ENCODE assay signal across 14 cellular contexts in the genomic region with DNA sequence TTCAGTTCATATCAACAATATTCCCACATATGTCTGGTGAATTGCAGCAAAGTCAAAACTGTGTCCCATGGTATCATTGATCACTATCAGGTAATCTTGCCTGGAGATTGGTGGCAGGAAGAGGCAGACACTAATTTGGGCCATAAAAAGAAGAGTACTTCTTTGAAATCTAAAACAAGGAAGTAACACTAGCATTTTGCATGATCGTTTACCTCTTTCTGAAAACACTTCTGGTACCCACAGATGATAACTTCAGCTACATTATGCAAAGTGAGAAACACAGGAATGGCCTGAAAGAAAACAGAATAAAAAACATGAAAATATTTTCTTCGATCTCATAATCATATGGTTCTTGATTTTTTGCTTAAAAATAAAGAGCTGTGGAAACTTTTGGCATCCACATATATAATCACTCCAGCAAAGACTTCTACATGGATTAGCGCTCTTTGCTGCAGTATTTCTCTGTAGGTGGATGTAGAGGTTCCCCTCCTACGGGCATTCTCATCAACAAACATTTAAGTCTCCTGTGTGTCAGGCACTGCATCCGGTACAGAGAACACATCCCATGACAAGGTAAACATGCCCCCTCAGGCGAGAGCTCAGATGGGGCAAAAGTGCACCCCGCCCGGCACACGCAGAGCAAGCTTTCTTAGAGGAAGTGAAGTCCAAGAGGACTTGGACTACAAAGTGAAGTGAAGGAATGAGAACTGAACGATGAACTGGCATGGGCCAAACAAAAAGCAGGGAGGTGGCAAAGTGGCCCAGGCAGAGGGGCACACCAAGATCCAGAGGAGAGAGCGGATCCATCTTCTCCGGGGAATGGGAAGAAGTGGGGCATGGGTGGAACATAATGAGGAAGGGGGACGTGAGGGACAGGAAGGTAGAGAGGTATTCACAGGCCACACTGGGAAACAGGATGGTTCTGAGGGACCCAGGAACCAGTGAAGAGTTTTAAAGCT.
DNase-seq lines count a peak whose midpoint lies in the region; ATAC-seq and TF ChIP-seq lines count a peak whose summit lies in the region.
"Had no signal": no experiment of that assay in that cellular context is flagged by ENCODE, and none has a peak within 500 bp of the region (broad histone marks: within the 10 kb centered on the region; RNA-seq: fewer than 3 reads in every experiment).

No MANE protein-coding gene starts in this region.

- CTCF ChIA-PET in activated CD4-positive, alpha-beta T cell treated with anti-CD3 and anti-CD28 coated beads, Interleukin-2, amount 10 ng/mL, durations not matched to agents 7 days and 5 days (lab: Charles Lee), result interaction anchor here (0.6 to 1.0 kb wide), 2 partner anchors 16 to 555 kb away, joined by 3 read pairs; no protein-coding TSS in a partner anchor
- CTCF ChIA-PET in HEK293 (lab: Yijun Ruan, JAX), result interaction anchor here (0.7 kb wide), 1 partner anchor 31 kb away, joined by 4 read pairs; no protein-coding TSS in a partner anchor

- H3K36me3 Mint-ChIP-seq in activated CD4-positive, alpha-beta T cell treated with anti-CD3 and anti-CD28 coated beads, Interleukin-2, amount 10 ng/mL, durations not matched to agents 7 days and 5 days (ENCODE audit: low read depth), result peaks cover 9% of the 10 kb centered on the region
- H3K36me3 Mint-ChIP-seq in T-helper 1 cell treated with Interleukin-12 subunit alpha and Interleukin-12 subunit beta and Interleukin-4 antibody, amounts not matched to agents 30 μg/mL and 1 μg/mL, for 36 hours (ENCODE audit: low read depth), result peaks cover 6% of the 10 kb centered on the region
- H3K36me3 Mint-ChIP-seq in neural progenitor cell, result peaks cover 10% of the 10 kb centered on the region

- H3K4me3 Mint-ChIP-seq in activated CD4-positive, alpha-beta T cell treated with anti-CD3 and anti-CD28 coated beads, Interleukin-2, amount 10 ng/mL, durations not matched to agents 7 days and 5 days, result no peak overlapping the region
- no peak overlapping the region for H3K4me3 Mint-ChIP-seq in T-helper 1 cell treated with Interleukin-12 subunit alpha and Interleukin-12 subunit beta and Interleukin-4 antibody, amounts not matched to agents 30 μg/mL and 1 μg/mL, for 36 hours
- H3K4me3 Mint-ChIP-seq in neural progenitor cell, result no peak overlapping the region

- no peaks in the 10 kb centered on the region for H3K9me3 ChIP-seq in HEK293 (ENCODE audit: control insufficient read depth, insufficient read depth, low read depth, low read length)
- no peaks in the 10 kb centered on the region for H3K9me3 ChIP-seq in neural progenitor cell (ENCODE audit: low read depth)
- H3K9me3 ChIP-seq in upper lobe of right lung, result no peaks in the 10 kb centered on the region

- H3K79me2 ChIP-seq in neural progenitor cell (ENCODE audit: low read depth), result no peaks in the 10 kb centered on the region
- H3K79me2 ChIP-seq: parathyroid adenoma had no signal

- no peak overlapping the region for H3K9ac ChIP-seq in neural progenitor cell
- H3K9ac ChIP-seq: parathyroid adenoma had no signal

- peak; percentile 13 for DNase-seq in activated CD4-positive, alpha-beta T cell treated with anti-CD3 and anti-CD28 coated beads, Interleukin-2, amount 10 ng/mL, durations not matched to agents 7 days and 5 days
- no peak for DNase-seq in activated CD4-positive, alpha-beta T cell treated with anti-CD3 and anti-CD28 coated beads for 4 hours
- no peak for DNase-seq in neural progenitor cell (ENCODE audit: low spot score)
- no peak for DNase-seq in Right ventricle myocardium inferior (ENCODE audit: missing footprints)
- DNase-seq in upper lobe of right lung, result no peak
- no peak for DNase-seq in AML-193 (lab: John Stamatoyannopoulos, UW)
- DNase-seq: activated CD4-positive, CD25-positive, alpha-beta regulatory T cell; foreskin melanocyte; GOT3; NCI-H446; SHP77 had no signal

- H3K4me1 Mint-ChIP-seq in activated CD4-positive, alpha-beta T cell treated with anti-CD3 and anti-CD28 coated beads, Interleukin-2, amount 10 ng/mL, durations not matched to agents 7 days and 5 days, result peaks cover 28% of the 10 kb centered on the region
- H3K4me1 Mint-ChIP-seq in T-helper 1 cell treated with Interleukin-12 subunit alpha and Interleukin-12 subunit beta and Interleukin-4 antibody, amounts not matched to agents 30 μg/mL and 1 μg/mL, for 36 hours (ENCODE audit: low read depth), result peaks cover 16% of the 10 kb centered on the region
- no peaks in the 10 kb centered on the region for H3K4me1 Mint-ChIP-seq in neural progenitor cell

- H3K27ac ChIP-seq in HEK293 (ENCODE audit: extremely low read depth, low read depth, low read length) (no peak overlapping the region), neural progenitor cell (no peak overlapping the region), upper lobe of right lung (no peak overlapping the region)
- H3K27ac ChIP-seq: parathyroid adenoma had no signal

- no peaks in the 10 kb centered on the region for H3K27me3 Mint-ChIP-seq in activated CD4-positive, alpha-beta T cell treated with anti-CD3 and anti-CD28 coated beads, Interleukin-2, amount 10 ng/mL, durations not matched to agents 7 days and 5 days
- H3K27me3 Mint-ChIP-seq in T-helper 1 cell treated with Interleukin-12 subunit alpha and Interleukin-12 subunit beta and Interleukin-4 antibody, amounts not matched to agents 30 μg/mL and 1 μg/mL, for 36 hours (ENCODE audit: low read depth), result no peaks in the 10 kb centered on the region
- peaks cover 2% of the 10 kb centered on the region for H3K27me3 Mint-ChIP-seq in neural progenitor cell (ENCODE audit: insufficient read depth, low read depth)

- no peaks in the 10 kb centered on the region for H3F3A ChIP-seq in neural progenitor cell (ENCODE audit: low read depth)

- H4K20me1 ChIP-seq in neural progenitor cell (ENCODE audit: low read depth), result no peaks in the 10 kb centered on the region

- TF ChIP-seq CTCF in HEK293 (tag by site-specific recombination; IDR thresholded peaks at IDR 0.05) (no peak), neural progenitor cell (IDR thresholded peaks at IDR 0.05) (no peak), upper lobe of right lung (IDR thresholded peaks at IDR 0.05) (no peak)

- H3K27me3 ChIP-seq in neural progenitor cell, result no peaks in the 10 kb centered on the region
- H3K27me3 ChIP-seq in upper lobe of right lung, result no peaks in the 10 kb centered on the region

- peaks cover 2% of the 10 kb centered on the region for H3K9me3 Mint-ChIP-seq in activated CD4-positive, alpha-beta T cell treated with anti-CD3 and anti-CD28 coated beads, Interleukin-2, amount 10 ng/mL, durations not matched to agents 7 days and 5 days
- H3K9me3 Mint-ChIP-seq in T-helper 1 cell treated with Interleukin-12 subunit alpha and Interleukin-12 subunit beta and Interleukin-4 antibody, amounts not matched to agents 30 μg/mL and 1 μg/mL, for 36 hours, result no peaks in the 10 kb centered on the region
- H3K9me3 Mint-ChIP-seq in neural progenitor cell, result no peaks in the 10 kb centered on the region

- POLR2A ChIA-PET in activated CD4-positive, alpha-beta T cell treated with anti-CD3 and anti-CD28 coated beads, Interleukin-2, amount 10 ng/mL, durations not matched to agents 7 days and 5 days (lab: Charles Lee), result no interaction called here
- POLR2A ChIA-PET in HEK293 (lab: Yijun Ruan, JAX), result interaction anchor here (0.6 kb wide), 1 partner anchor 483 kb away, joined by 6 read pairs; no protein-coding TSS in a partner anchor

- H3K4me1 ChIP-seq in HEK293 (ENCODE audit: control insufficient read depth, insufficient read depth, low read length) (no peaks in the 10 kb centered on the region), neural progenitor cell (no peaks in the 10 kb centered on the region), upper lobe of right lung (no peaks in the 10 kb centered on the region)
- H3K4me1 ChIP-seq: parathyroid adenoma had no signal

- H3K4me2 ChIP-seq in neural progenitor cell, result no peak overlapping the region

- no peak overlapping the region for H2AFZ ChIP-seq in neural progenitor cell (replicated peaks)
- H2AFZ ChIP-seq: parathyroid adenoma had no signal

- no peak overlapping the region for H3K4me3 ChIP-seq in HEK293 (ENCODE audit: low read depth, low read length)
- no peak overlapping the region for H3K4me3 ChIP-seq in neural progenitor cell
- no peak overlapping the region for H3K4me3 ChIP-seq in upper lobe of right lung

- peak overlapping the region; percentile 76 for H3K27ac Mint-ChIP-seq in activated CD4-positive, alpha-beta T cell treated with anti-CD3 and anti-CD28 coated beads, Interleukin-2, amount 10 ng/mL, durations not matched to agents 7 days and 5 days
- peak overlapping the region; percentile 83 for H3K27ac Mint-ChIP-seq in T-helper 1 cell treated with Interleukin-12 subunit alpha and Interleukin-12 subunit beta and Interleukin-4 antibody, amounts not matched to agents 30 μg/mL and 1 μg/mL, for 36 hours
- H3K27ac Mint-ChIP-seq in neural progenitor cell, result peak overlapping the region; percentile 77

- no peak for ATAC-seq in Right ventricle myocardium inferior
- no peak for ATAC-seq in upper lobe of right lung

- intact Hi-C loops in Right ventricle myocardium inferior (cut with DNase I), result no loop called here
- intact Hi-C loops in upper lobe of right lung (cut with DNase I), result no loop called here

- H3K36me3 ChIP-seq in HEK293 (ENCODE audit: control insufficient read depth in 2 of 2, insufficient read depth in 1 of 2, low read length in 2 of 2) (no peaks in the 10 kb centered on the region), neural progenitor cell (no peaks in the 10 kb centered on the region), upper lobe of right lung (no peaks in the 10 kb centered on the region)

TF ChIP-seq in HEK293, 187 proteins besides CTCF, POLR2A, EP300 and RAD21:
- no peak for TF ChIP-seq FEZF1 (tag by site-specific recombination; IDR thresholded peaks at IDR 0.05)
- no peak for TF ChIP-seq YY2 (tag by site-specific recombination; IDR thresholded peaks at IDR 0.05)
- TF ChIP-seq, protein P1, sequence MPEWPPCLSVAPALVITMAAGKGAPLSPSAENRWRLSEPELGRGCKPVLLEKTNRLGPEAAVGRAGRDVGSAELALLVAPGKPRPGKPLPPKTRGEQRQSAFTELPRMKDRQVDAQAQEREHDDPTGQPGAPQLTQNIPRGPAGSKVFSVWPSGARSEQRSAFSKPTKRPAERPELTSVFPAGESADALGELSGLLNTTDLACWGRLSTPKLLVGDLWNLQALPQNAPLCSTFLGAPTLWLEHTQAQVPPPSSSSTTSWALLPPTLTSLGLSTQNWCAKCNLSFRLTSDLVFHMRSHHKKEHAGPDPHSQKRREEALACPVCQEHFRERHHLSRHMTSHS (tag by site-specific recombination; IDR thresholded peaks at IDR 0.05), result no peak
- TF ChIP-seq MZF1 (tag by site-specific recombination; IDR thresholded peaks at IDR 0.05; ENCODE audit: borderline replicate concordance), result no peak
- no peak for TF ChIP-seq ZFP3 (tag by site-specific recombination; IDR thresholded peaks at IDR 0.05; ENCODE audit: low read depth)
- TF ChIP-seq ZNF132 (tag by site-specific recombination; IDR thresholded peaks at IDR 0.05; ENCODE audit: borderline replicate concordance), result no peak
- TF ChIP-seq ZFHX2 (tag by site-specific recombination; conservative IDR thresholded peaks at IDR 0.05), result 0 out of 2 replicates have a peak, but pooled peaks have one; percentile 8
- TF ChIP-seq ZNF292 (tag by site-specific recombination; IDR thresholded peaks at IDR 0.05; ENCODE audit: borderline replicate concordance, low read depth), result no peak
